ENCODE assay signal across 17 cellular contexts in the genomic region with DNA sequence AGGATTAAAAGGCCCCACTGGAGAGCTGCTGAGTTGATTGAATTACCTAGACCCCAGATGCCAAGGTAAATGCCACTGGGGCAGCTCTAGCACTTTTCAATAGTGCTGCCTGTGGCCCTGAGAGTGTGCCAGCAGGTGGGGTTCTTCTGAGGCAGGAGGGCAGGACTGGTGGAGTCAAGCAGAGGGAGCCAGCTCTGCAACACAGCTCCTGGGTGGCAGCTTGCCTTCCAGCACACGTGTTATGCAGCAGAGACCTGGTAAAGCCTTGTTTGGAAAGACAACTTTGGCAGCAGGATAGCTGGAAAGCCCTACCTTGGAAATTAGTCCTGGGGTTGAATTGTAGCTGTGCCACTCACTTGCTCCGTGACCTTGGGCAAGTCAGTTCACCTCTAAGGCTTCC.
A peak's percentile ranks its signal among the peaks of the same experiment; 100 is the strongest.
DNase-seq lines count a peak whose midpoint lies in the region; ATAC-seq and TF ChIP-seq lines count a peak whose summit lies in the region.
"Had no signal": no experiment of that assay in that cellular context is flagged by ENCODE, and none has a peak within 500 bp of the region (broad histone marks: within the 10 kb centered on the region; RNA-seq: fewer than 3 reads in every experiment).

No MANE protein-coding gene starts in this region.

- TF ChIP-seq CTCF in GM23338 (conservative IDR thresholded peaks at IDR 0.05; ENCODE audit: low read depth in 2 of 2), result peak in 1 of 2 experiments; percentile 38; a peak in 1 of 4 replicates
- 0 out of 2 replicates have a peak, but pooled peaks have one; percentile 10 for TF ChIP-seq CTCF in PC-3 (conservative IDR thresholded peaks at IDR 0.05; ENCODE audit: low read depth, low read length)

- CTCF ChIA-PET in activated CD4-positive, alpha-beta T cell treated with anti-CD3 and anti-CD28 coated beads for 36 hours (lab: Charles Lee), result no interaction called here
- CTCF ChIA-PET in PC-3 (lab: Charles Lee), result no interaction called here

- H3K36me3 ChIP-seq in GM23338 (ENCODE audit: insufficient read depth) (no peaks in the 10 kb centered on the region), PC-3 (ENCODE audit: low read depth, low read length) (no peaks in the 10 kb centered on the region)
- H3K36me3 ChIP-seq: Peyer's patch, tibial nerve had no signal

- no peak overlapping the region for H3K4me2 ChIP-seq in GM23338
- no peak overlapping the region for H3K4me2 ChIP-seq in PC-3 (ENCODE audit: low read length)

- H3K36me3 Mint-ChIP-seq in activated CD4-positive, alpha-beta T cell treated with anti-CD3 and anti-CD28 coated beads for 36 hours (ENCODE audit: low read depth), result no peaks in the 10 kb centered on the region
- no peaks in the 10 kb centered on the region for H3K36me3 Mint-ChIP-seq in GM23338 (ENCODE audit: low read depth)
- H3K36me3 Mint-ChIP-seq: activated CD8-positive, alpha-beta memory T cell treated with anti-CD3 and anti-CD28 coated beads, Interleukin-2, amount 10 ng/mL, durations not matched to agents 7 days and 5 days; activated naive CD8-positive, alpha-beta T cell treated with anti-CD3 and anti-CD28 coated beads, Interleukin-2, amount 10 ng/mL, durations not matched to agents 7 days and 5 days had no signal

- no peak overlapping the region for H2AFZ ChIP-seq in GM23338
- no peak overlapping the region for H2AFZ ChIP-seq in PC-3 (ENCODE audit: low read length)

- no peaks in the 10 kb centered on the region for H3K9me3 Mint-ChIP-seq in activated CD4-positive, alpha-beta T cell treated with anti-CD3 and anti-CD28 coated beads for 36 hours (ENCODE audit: low read depth)
- H3K9me3 Mint-ChIP-seq in GM23338, result no peaks in the 10 kb centered on the region; the same call in 2 of the 3 replicates
- H3K9me3 Mint-ChIP-seq: activated naive CD8-positive, alpha-beta T cell treated with anti-CD3 and anti-CD28 coated beads, Interleukin-2, amount 10 ng/mL, durations not matched to agents 7 days and 5 days had no signal

- peaks cover 6% of the 10 kb centered on the region for H3K27me3 Mint-ChIP-seq in activated CD4-positive, alpha-beta T cell treated with anti-CD3 and anti-CD28 coated beads for 36 hours
- peaks cover under 1% of the 10 kb centered on the region for H3K27me3 Mint-ChIP-seq in GM23338 (ENCODE audit: insufficient read depth, low read depth, poor library complexity)
- H3K27me3 Mint-ChIP-seq: activated naive CD8-positive, alpha-beta T cell treated with anti-CD3 and anti-CD28 coated beads, Interleukin-2, amount 10 ng/mL, durations not matched to agents 7 days and 5 days had no signal

- H3K79me2 ChIP-seq in GM23338 (replicated peaks; ENCODE audit: insufficient read depth) (no peaks in the 10 kb centered on the region), PC-3 (ENCODE audit: low read length) (no peaks in the 10 kb centered on the region)

- H3K9ac ChIP-seq in PC-3 (ENCODE audit: low read length), result no peak overlapping the region

- POLR2A ChIA-PET in activated CD4-positive, alpha-beta T cell treated with anti-CD3 and anti-CD28 coated beads for 36 hours (lab: Charles Lee), result no interaction called here
- POLR2A ChIA-PET in PC-3 (lab: Charles Lee; ENCODE audit: unreplicated experiment), result interaction anchor here (0.5 kb wide), 1 partner anchor 87 kb away, joined by 3 read pairs; no protein-coding TSS in a partner anchor

- DNase-seq in activated CD4-positive, alpha-beta T cell treated with anti-CD3 and anti-CD28 coated beads for 36 hours, result peak; percentile 8
- no peak for DNase-seq in activated CD4-positive, alpha-beta T cell treated with anti-CD3 and anti-CD28 coated beads, Interleukin-2, amount 50 U/mL, for 48 hours
- DNase-seq in GM23338 (ENCODE audit: low spot score) (no peak), PC-3 (no peak), myocyte (ENCODE audit: low read depth) (peak; percentile 31), mesenteric fat pad (ENCODE audit: low spot score) (no peak), NCI-H146 treated with DMSO at 0.1 percent for 48 hours (lab: John Stamatoyannopoulos, UW; ENCODE audit: unreplicated experiment) (no peak)
- DNase-seq: activated CD8-positive, alpha-beta memory T cell treated with anti-CD3 and anti-CD28 coated beads, Interleukin-2, amount 10 ng/mL, durations not matched to agents 7 days and 5 days; activated naive CD8-positive, alpha-beta T cell treated with anti-CD3 and anti-CD28 coated beads, Interleukin-2, amount 10 ng/mL, durations not matched to agents 7 days and 5 days; glutamatergic neuron; kidney; NCI-H2227 treated with DMSO at 0.1 percent for 48 hours; Peyer's patch; T-helper 9 cell had no signal

- H3F3A ChIP-seq in GM23338 (replicated peaks; ENCODE audit: low read depth) (no peaks in the 10 kb centered on the region), PC-3 (ENCODE audit: low read length, unreplicated experiment) (no peaks in the 10 kb centered on the region)

- H3K4me3 Mint-ChIP-seq in activated CD4-positive, alpha-beta T cell treated with anti-CD3 and anti-CD28 coated beads for 36 hours, result no peak overlapping the region
- H3K4me3 Mint-ChIP-seq in GM23338, result no peak overlapping the region
- H3K4me3 Mint-ChIP-seq: activated CD8-positive, alpha-beta memory T cell treated with anti-CD3 and anti-CD28 coated beads, Interleukin-2, amount 10 ng/mL, durations not matched to agents 7 days and 5 days; activated naive CD8-positive, alpha-beta T cell treated with anti-CD3 and anti-CD28 coated beads, Interleukin-2, amount 10 ng/mL, durations not matched to agents 7 days and 5 days had no signal

- H3K27ac Mint-ChIP-seq in activated CD4-positive, alpha-beta T cell treated with anti-CD3 and anti-CD28 coated beads for 36 hours, result no peak overlapping the region
- H3K27ac Mint-ChIP-seq in GM23338, result no peak overlapping the region
- H3K27ac Mint-ChIP-seq: activated CD8-positive, alpha-beta memory T cell treated with anti-CD3 and anti-CD28 coated beads, Interleukin-2, amount 10 ng/mL, durations not matched to agents 7 days and 5 days; activated naive CD8-positive, alpha-beta T cell treated with anti-CD3 and anti-CD28 coated beads, Interleukin-2, amount 10 ng/mL, durations not matched to agents 7 days and 5 days had no signal

- H3K27ac ChIP-seq in GM23338 (ENCODE audit: low read depth), result no peak overlapping the region
- no peak overlapping the region for H3K27ac ChIP-seq in PC-3 (ENCODE audit: low read length)
- H3K27ac ChIP-seq: Peyer's patch, tibial nerve had no signal

- no peaks in the 10 kb centered on the region for H3K4me1 Mint-ChIP-seq in activated CD4-positive, alpha-beta T cell treated with anti-CD3 and anti-CD28 coated beads for 36 hours
- H3K4me1 Mint-ChIP-seq in GM23338, result peaks cover 8% of the 10 kb centered on the region
- H3K4me1 Mint-ChIP-seq: activated CD8-positive, alpha-beta memory T cell treated with anti-CD3 and anti-CD28 coated beads, Interleukin-2, amount 10 ng/mL, durations not matched to agents 7 days and 5 days; activated naive CD8-positive, alpha-beta T cell treated with anti-CD3 and anti-CD28 coated beads, Interleukin-2, amount 10 ng/mL, durations not matched to agents 7 days and 5 days had no signal

- intact Hi-C loops in activated CD4-positive, alpha-beta T cell treated with anti-CD3 and anti-CD28 coated beads for 36 hours (cut with DNase I, micrococcal nuclease), result no loop called here
- intact Hi-C loops in PC-3 (cut with micrococcal nuclease), result no loop called here

- H4K20me1 ChIP-seq in GM23338 (replicated peaks; ENCODE audit: insufficient read depth), result no peaks in the 10 kb centered on the region
- H4K20me1 ChIP-seq in PC-3 (ENCODE audit: low read length), result no peaks in the 10 kb centered on the region

- H3K9me2 ChIP-seq in GM23338 (ENCODE audit: insufficient read depth) (peaks cover 6% of the 10 kb centered on the region), PC-3 (replicated peaks; ENCODE audit: low read length) (no peaks in the 10 kb centered on the region)

- H3K27me3 ChIP-seq in GM23338 (ENCODE audit: insufficient read depth), result no peaks in the 10 kb centered on the region
- peaks cover 75% of the 10 kb centered on the region for H3K27me3 ChIP-seq in PC-3 (ENCODE audit: low read length)
- H3K27me3 ChIP-seq: Peyer's patch, tibial nerve had no signal

- no TSS peak for BruUV-seq in PC-3 (replicated peaks; lab: Mats Ljungman, UMichigan)

- no peak for ATAC-seq in activated CD4-positive, alpha-beta T cell treated with anti-CD3 and anti-CD28 coated beads for 36 hours
- ATAC-seq in GM23338, result peak; percentile 71
- ATAC-seq in PC-3, result no peak
- ATAC-seq in GM18870 (IDR thresholded peaks at IDR 0.05; ENCODE audit: unreplicated experiment), result no peak
- ATAC-seq: activated CD8-positive, alpha-beta memory T cell treated with anti-CD3 and anti-CD28 coated beads, Interleukin-2, amount 10 ng/mL, durations not matched to agents 7 days and 5 days; HCT116 had no signal

- H3K4me1 ChIP-seq in GM23338 (ENCODE audit: insufficient read depth) (peaks cover 9% of the 10 kb centered on the region), PC-3 (ENCODE audit: insufficient read depth, low read length) (no peaks in the 10 kb centered on the region)
- H3K4me1 ChIP-seq: Peyer's patch, tibial nerve had no signal

- H3K9me3 ChIP-seq in PC-3 (ENCODE audit: low read length), result no peaks in the 10 kb centered on the region
- H3K9me3 ChIP-seq: Peyer's patch, tibial nerve had no signal

- H3K4me3 ChIP-seq in GM23338, result no peak overlapping the region
- no peak overlapping the region for H3K4me3 ChIP-seq in PC-3 (ENCODE audit: low read length)
- H3K4me3 ChIP-seq: Peyer's patch, tibial nerve had no signal

TF ChIP-seq in GM23338, 12 proteins besides CTCF, POLR2A, EP300 and RAD21 (continues in another document):
- TF ChIP-seq ZNF114 (CRISPR knock-in tag; IDR thresholded peaks at IDR 0.05), result no peak
- no peak for TF ChIP-seq STAT1 (IDR thresholded peaks at IDR 0.05; ENCODE audit: unreplicated experiment)
- TF ChIP-seq EZH2phosphoT487 (IDR thresholded peaks at IDR 0.05; ENCODE audit: unreplicated experiment), result no peak
- no peak for TF ChIP-seq EZH2 (IDR thresholded peaks at IDR 0.05; ENCODE audit: low read depth, unreplicated experiment)
- no peak for TF ChIP-seq CREB1 (CRISPR knock-in tag; IDR thresholded peaks at IDR 0.05; ENCODE audit: low read depth)

Comparison
In these comparisons a context has a peak if more than half of its experiments do, and no peak if none do; other contexts are left out.
1. DNase-seq: peak in activated CD4-positive, alpha-beta T cell treated with anti-CD3 and anti-CD28 coated beads for 36 hours (single experiment) and myocyte (single experiment); none in activated CD4-positive, alpha-beta T cell treated with anti-CD3 and anti-CD28 coated beads, Interleukin-2, amount 50 U/mL, for 48 hours (0 of 2), GM23338 (single experiment), PC-3 (single experiment), mesenteric fat pad (single experiment) and NCI-H146 treated with DMSO at 0.1 percent for 48 hours (single experiment).